In genomic region chr1:168304865-168305264, GRCh38 we compare ENCODE assay signal across 16 cellular contexts.
A peak's percentile ranks its signal among the peaks of the same experiment; 100 is the strongest.
DNase-seq lines count a peak whose midpoint lies in the region; ATAC-seq lines count a peak whose summit lies in the region.
"Had no signal": no experiment of that assay in that cellular context is flagged by ENCODE, and none has a peak within 500 bp of the region (broad histone marks: within the 10 kb centered on the region; RNA-seq: fewer than 3 reads in every experiment).

No MANE protein-coding gene starts in this region.

- DNase-seq in NCI-H146 (lab: John Stamatoyannopoulos, UW) (peak; percentile 46), NCI-H146 treated with DMSO at 0.1 percent for 48 hours (lab: John Stamatoyannopoulos, UW; ENCODE audit: unreplicated experiment) (no peak), Ammon's horn (ENCODE audit: low spot score) (peak; percentile 6), NCI-H128 (lab: John Stamatoyannopoulos, UW; ENCODE audit: unreplicated experiment) (peak; percentile 13), NCI-H446 treated with DMSO at 0.1 percent for 48 hours (lab: John Stamatoyannopoulos, UW) (peak; percentile 57), T-helper 2 cell (no peak), NCI-H526 treated with DMSO at 0.1 percent for 48 hours (lab: John Stamatoyannopoulos, UW) (no peak)
- DNase-seq: Calu3; CD4-positive, alpha-beta T cell; KG1; MV-4-11; NCI-H187 treated with DMSO at 0.1 percent for 48 hours; T-helper 17 cell had no signal

- ATAC-seq in GM21447 (IDR thresholded peaks at IDR 0.05; ENCODE audit: unreplicated experiment) = no peak
- ATAC-seq: HepG2, Panc1, T-helper 17 cell had no signal

Comparison
In these comparisons a context has a peak if more than half of its experiments do, and no peak if none do; other contexts are left out.
1. DNase-seq: peak in NCI-H146 (single experiment), Ammon's horn (single experiment), NCI-H128 (single experiment) and NCI-H446 treated with DMSO at 0.1 percent for 48 hours (single experiment); none in NCI-H146 treated with DMSO at 0.1 percent for 48 hours (single experiment), T-helper 2 cell (0 of 5) and NCI-H526 treated with DMSO at 0.1 percent for 48 hours (single experiment).